In the genomic region with DNA sequence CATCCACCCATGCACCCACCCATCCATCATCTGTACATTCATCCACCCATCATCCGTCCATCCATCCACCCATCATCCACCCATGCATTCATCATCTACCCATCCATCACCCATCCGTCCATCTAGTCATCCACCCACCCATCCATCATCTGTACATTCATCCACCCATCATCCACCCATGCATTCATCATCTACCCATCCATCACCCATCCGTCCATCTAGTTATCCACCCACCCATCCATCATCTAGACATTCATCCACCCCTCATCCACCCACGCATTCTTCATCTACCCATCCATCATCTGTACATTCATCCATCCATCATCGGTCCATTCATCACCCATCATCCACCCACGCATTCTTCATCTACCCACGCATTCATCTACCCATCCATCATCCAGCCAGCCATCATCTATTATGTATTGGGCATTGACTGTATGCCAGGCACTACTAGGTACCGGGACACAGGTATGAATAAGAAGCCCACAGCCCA, we compare ENCODE assay signal across 2 cellular contexts.
A peak's percentile ranks its signal among the peaks of the same experiment; 100 is the strongest.
TF ChIP-seq lines count a peak whose summit lies in the region.

No MANE protein-coding gene starts in this region.

TF ChIP-seq in HEK293, 187 proteins besides CTCF, POLR2A, EP300 and RAD21 (continued from another document):
- TF ChIP-seq, protein P1, sequence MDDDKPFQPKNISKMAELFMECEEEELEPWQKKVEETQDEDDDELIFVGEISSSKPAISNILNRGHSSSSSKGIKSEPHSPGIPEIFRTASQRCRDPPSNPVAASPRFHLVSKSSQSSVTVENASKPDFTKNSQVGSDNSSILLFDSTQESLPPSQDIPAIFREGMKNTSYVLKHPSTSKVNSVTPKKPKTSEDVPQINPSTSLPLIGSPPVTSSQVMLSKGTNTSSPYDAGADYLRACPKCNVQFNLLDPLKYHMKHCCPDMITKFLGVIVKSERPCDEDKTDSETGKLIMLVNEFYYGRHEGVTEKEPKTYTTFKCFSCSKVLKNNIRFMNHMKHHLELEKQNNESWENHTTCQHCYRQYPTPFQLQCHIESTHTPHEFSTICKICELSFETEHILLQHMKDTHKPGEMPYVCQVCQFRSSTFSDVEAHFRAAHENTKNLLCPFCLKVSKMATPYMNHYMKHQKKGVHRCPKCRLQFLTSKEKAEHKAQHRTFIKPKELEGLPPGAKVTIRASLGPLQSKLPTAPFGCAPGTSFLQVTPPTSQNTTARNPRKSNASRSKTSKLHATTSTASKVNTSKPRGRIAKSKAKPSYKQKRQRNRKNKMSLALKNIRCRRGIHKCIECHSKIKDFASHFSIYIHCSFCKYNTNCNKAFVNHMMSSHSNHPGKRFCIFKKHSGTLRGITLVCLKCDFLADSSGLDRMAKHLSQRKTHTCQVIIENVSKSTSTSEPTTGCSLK (tag by site-specific recombination; IDR thresholded peaks at IDR 0.05): no peak
- TF ChIP-seq SP7 (tag by site-specific recombination; IDR thresholded peaks at IDR 0.05) (peak; percentile 49; the same call in 1 of the 2 replicates), ZBTB17 (tag by site-specific recombination; IDR thresholded peaks at IDR 0.05) (peak; percentile 56; the same call in 1 of the 2 replicates), ZBTB20 (tag by site-specific recombination; IDR thresholded peaks at IDR 0.05) (no peak)
- TF ChIP-seq, protein P2, sequence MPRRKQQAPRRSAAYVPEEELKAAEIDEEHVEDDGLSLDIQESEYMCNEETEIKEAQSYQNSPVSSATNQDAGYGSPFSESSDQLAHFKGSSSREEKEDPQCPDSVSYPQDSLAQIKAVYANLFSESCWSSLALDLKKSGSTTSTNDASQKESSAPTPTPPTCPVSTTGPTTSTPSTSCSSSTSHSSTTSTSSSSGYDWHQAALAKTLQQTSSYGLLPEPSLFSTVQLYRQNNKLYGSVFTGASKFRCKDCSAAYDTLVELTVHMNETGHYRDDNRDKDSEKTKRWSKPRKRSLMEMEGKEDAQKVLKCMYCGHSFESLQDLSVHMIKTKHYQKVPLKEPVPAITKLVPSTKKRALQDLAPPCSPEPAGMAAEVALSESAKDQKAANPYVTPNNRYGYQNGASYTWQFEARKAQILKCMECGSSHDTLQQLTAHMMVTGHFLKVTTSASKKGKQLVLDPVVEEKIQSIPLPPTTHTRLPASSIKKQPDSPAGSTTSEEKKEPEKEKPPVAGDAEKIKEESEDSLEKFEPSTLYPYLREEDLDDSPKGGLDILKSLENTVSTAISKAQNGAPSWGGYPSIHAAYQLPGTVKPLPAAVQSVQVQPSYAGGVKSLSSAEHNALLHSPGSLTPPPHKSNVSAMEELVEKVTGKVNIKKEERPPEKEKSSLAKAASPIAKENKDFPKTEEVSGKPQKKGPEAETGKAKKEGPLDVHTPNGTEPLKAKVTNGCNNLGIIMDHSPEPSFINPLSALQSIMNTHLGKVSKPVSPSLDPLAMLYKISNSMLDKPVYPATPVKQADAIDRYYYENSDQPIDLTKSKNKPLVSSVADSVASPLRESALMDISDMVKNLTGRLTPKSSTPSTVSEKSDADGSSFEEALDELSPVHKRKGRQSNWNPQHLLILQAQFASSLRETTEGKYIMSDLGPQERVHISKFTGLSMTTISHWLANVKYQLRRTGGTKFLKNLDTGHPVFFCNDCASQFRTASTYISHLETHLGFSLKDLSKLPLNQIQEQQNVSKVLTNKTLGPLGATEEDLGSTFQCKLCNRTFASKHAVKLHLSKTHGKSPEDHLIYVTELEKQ (tag by site-specific recombination; IDR thresholded peaks at IDR 0.05; ENCODE audit: borderline replicate concordance): peak; percentile 52; the same call in 1 of the 2 replicates

TF ChIP-seq in K562, 482 proteins besides CTCF, POLR2A, EP300 and RAD21 (continued from another document and continues in another):
- TF ChIP-seq, protein P3, sequence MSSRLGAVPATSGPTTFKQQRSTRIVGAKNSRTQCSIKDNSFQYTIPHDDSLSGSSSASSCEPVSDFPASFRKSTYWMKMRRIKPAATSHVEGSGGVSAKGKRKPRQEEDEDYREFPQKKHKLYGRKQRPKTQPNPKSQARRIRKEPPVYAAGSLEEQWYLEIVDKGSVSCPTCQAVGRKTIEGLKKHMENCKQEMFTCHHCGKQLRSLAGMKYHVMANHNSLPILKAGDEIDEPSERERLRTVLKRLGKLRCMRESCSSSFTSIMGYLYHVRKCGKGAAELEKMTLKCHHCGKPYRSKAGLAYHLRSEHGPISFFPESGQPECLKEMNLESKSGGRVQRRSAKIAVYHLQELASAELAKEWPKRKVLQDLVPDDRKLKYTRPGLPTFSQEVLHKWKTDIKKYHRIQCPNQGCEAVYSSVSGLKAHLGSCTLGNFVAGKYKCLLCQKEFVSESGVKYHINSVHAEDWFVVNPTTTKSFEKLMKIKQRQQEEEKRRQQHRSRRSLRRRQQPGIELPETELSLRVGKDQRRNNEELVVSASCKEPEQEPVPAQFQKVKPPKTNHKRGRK (tag; IDR thresholded peaks at IDR 0.05): no peak
- no peak for TF ChIP-seq IRF2 (CRISPR knock-in tag; IDR thresholded peaks at IDR 0.05)
- no peak for TF ChIP-seq ZNF165 (CRISPR knock-in tag; IDR thresholded peaks at IDR 0.05; ENCODE audit: borderline replicate concordance)
- TF ChIP-seq TRIM28 (IDR thresholded peaks at IDR 0.05): peak; percentile 43; the same call in 1 of the 2 replicates
- no peak for TF ChIP-seq KLF16 (IDR thresholded peaks at IDR 0.05)
- TF ChIP-seq ZNF212 (CRISPR knock-in tag; IDR thresholded peaks at IDR 0.05): no peak
- TF ChIP-seq, protein P4, sequence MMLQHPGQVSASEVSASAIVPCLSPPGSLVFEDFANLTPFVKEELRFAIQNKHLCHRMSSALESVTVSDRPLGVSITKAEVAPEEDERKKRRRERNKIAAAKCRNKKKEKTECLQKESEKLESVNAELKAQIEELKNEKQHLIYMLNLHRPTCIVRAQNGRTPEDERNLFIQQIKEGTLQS (IDR thresholded peaks at IDR 0.05): no peak
- TF ChIP-seq, protein P4 (CRISPR knock-in tag; conservative IDR thresholded peaks at IDR 0.05): no peak
- TF ChIP-seq CBX2 (IDR thresholded peaks at IDR 0.05; ENCODE audit: insufficient read depth, low read length, poor library complexity, severe bottlenecking): no peak
- TF ChIP-seq, protein P5, sequence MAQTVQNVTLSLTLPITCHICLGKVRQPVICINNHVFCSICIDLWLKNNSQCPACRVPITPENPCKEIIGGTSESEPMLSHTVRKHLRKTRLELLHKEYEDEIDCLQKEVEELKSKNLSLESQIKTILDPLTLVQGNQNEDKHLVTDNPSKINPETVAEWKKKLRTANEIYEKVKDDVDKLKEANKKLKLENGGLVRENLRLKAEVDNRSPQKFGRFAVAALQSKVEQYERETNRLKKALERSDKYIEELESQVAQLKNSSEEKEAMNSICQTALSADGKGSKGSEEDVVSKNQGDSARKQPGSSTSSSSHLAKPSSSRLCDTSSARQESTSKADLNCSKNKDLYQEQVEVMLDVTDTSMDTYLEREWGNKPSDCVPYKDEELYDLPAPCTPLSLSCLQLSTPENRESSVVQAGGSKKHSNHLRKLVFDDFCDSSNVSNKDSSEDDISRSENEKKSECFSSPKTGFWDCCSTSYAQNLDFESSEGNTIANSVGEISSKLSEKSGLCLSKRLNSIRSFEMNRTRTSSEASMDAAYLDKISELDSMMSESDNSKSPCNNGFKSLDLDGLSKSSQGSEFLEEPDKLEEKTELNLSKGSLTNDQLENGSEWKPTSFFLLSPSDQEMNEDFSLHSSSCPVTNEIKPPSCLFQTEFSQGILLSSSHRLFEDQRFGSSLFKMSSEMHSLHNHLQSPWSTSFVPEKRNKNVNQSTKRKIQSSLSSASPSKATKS (CRISPR knock-in tag; IDR thresholded peaks at IDR 0.05): no peak
- TF ChIP-seq, protein P6, sequence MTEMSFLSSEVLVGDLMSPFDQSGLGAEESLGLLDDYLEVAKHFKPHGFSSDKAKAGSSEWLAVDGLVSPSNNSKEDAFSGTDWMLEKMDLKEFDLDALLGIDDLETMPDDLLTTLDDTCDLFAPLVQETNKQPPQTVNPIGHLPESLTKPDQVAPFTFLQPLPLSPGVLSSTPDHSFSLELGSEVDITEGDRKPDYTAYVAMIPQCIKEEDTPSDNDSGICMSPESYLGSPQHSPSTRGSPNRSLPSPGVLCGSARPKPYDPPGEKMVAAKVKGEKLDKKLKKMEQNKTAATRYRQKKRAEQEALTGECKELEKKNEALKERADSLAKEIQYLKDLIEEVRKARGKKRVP (CRISPR knock-in tag; IDR thresholded peaks at IDR 0.05): no peak
- peak; percentile 58 for TF ChIP-seq EHMT2 (IDR thresholded peaks at IDR 0.05)
- TF ChIP-seq DPF2 (IDR thresholded peaks at IDR 0.05): peak; percentile 38; the same call in 1 of the 2 replicates
- no peak for TF ChIP-seq ZC3H11A (IDR thresholded peaks at IDR 0.05; ENCODE audit: low read depth, low read length)
- TF ChIP-seq TRIM24 (IDR thresholded peaks at IDR 0.05): peak; percentile 75 to 82
- TF ChIP-seq, protein P7, sequence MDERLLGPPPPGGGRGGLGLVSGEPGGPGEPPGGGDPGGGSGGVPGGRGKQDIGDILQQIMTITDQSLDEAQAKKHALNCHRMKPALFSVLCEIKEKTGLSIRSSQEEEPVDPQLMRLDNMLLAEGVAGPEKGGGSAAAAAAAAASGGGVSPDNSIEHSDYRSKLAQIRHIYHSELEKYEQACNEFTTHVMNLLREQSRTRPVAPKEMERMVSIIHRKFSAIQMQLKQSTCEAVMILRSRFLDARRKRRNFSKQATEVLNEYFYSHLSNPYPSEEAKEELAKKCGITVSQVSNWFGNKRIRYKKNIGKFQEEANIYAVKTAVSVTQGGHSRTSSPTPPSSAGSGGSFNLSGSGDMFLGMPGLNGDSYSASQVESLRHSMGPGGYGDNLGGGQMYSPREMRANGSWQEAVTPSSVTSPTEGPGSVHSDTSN (CRISPR knock-in tag; IDR thresholded peaks at IDR 0.05; ENCODE audit: low read depth): no peak
- TF ChIP-seq, protein P7 (tag; conservative IDR thresholded peaks at IDR 0.05; ENCODE audit: low read depth): peak; percentile 93
- peak; percentile 27; the same call in 1 of the 2 replicates for TF ChIP-seq NCOA1 (IDR thresholded peaks at IDR 0.05; ENCODE audit: low read depth)
- TF ChIP-seq, protein P8, sequence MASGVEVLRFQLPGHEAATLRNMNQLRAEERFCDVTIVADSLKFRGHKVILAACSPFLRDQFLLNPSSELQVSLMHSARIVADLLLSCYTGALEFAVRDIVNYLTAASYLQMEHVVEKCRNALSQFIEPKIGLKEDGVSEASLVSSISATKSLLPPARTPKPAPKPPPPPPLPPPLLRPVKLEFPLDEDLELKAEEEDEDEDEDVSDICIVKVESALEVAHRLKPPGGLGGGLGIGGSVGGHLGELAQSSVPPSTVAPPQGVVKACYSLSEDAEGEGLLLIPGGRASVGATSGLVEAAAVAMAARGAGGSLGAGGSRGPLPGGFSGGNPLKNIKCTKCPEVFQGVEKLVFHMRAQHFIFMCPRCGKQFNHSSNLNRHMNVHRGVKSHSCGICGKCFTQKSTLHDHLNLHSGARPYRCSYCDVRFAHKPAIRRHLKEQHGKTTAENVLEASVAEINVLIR (CRISPR knock-in tag; IDR thresholded peaks at IDR 0.05): no peak
- no peak for TF ChIP-seq CBX8 (IDR thresholded peaks at IDR 0.05; ENCODE audit: borderline replicate concordance, extremely low read depth, low read depth, low read length, poor library complexity, severe bottlenecking)
- TF ChIP-seq, protein P9, sequence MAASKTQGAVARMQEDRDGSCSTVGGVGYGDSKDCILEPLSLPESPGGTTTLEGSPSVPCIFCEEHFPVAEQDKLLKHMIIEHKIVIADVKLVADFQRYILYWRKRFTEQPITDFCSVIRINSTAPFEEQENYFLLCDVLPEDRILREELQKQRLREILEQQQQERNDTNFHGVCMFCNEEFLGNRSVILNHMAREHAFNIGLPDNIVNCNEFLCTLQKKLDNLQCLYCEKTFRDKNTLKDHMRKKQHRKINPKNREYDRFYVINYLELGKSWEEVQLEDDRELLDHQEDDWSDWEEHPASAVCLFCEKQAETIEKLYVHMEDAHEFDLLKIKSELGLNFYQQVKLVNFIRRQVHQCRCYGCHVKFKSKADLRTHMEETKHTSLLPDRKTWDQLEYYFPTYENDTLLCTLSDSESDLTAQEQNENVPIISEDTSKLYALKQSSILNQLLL (CRISPR knock-in tag; IDR thresholded peaks at IDR 0.05; ENCODE audit: borderline replicate concordance): no peak
- TF ChIP-seq MEIS2 (IDR thresholded peaks at IDR 0.05; ENCODE audit: partially characterized antibody): peak; percentile 94
- peak; percentile 99 for TF ChIP-seq EGR1 (conservative IDR thresholded peaks at IDR 0.05)
- TF ChIP-seq ZNF561 (CRISPR knock-in tag; conservative IDR thresholded peaks at IDR 0.05): no peak
- peak; percentile 56; the same call in 1 of the 2 replicates for TF ChIP-seq CTBP1 (IDR thresholded peaks at IDR 0.05; ENCODE audit: borderline replicate concordance)
- TF ChIP-seq, protein P10, sequence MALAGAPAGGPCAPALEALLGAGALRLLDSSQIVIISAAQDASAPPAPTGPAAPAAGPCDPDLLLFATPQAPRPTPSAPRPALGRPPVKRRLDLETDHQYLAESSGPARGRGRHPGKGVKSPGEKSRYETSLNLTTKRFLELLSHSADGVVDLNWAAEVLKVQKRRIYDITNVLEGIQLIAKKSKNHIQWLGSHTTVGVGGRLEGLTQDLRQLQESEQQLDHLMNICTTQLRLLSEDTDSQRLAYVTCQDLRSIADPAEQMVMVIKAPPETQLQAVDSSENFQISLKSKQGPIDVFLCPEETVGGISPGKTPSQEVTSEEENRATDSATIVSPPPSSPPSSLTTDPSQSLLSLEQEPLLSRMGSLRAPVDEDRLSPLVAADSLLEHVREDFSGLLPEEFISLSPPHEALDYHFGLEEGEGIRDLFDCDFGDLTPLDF (CRISPR knock-in tag; IDR thresholded peaks at IDR 0.05): no peak
- no peak for TF ChIP-seq PHTF2 (CRISPR knock-in tag; IDR thresholded peaks at IDR 0.05)
- no peak for TF ChIP-seq POLR2G (IDR thresholded peaks at IDR 0.05; ENCODE audit: low read depth, low read length)
